22 cellular contexts compared by ENCODE assay signal in genomic region chr15:87849181-87849580, GRCh38.
"Had no signal": no experiment of that assay in that cellular context is flagged by ENCODE, and none has a peak within 500 bp of the region (broad histone marks: within the 10 kb centered on the region; RNA-seq: fewer than 3 reads in every experiment).

No MANE protein-coding gene starts in this region.

- H3K27ac ChIP-seq: colonic mucosa, esophagus muscularis mucosa, gastrocnemius medialis, lower lobe of right lung, ovary, psoas muscle, sigmoid colon, skin epidermis, spleen, transverse colon, upper lobe of right lung, uterus had no signal

- H3K4me1 ChIP-seq: colonic mucosa, esophagus muscularis mucosa, gastrocnemius medialis, lower lobe of right lung, psoas muscle, sigmoid colon, spleen, transverse colon, upper lobe of right lung, uterus had no signal

- H3K4me3 ChIP-seq: colonic mucosa, esophagus muscularis mucosa, gastrocnemius medialis, lower lobe of right lung, ovary, psoas muscle, sigmoid colon, skin epidermis, spleen, transverse colon, upper lobe of right lung, uterus had no signal

- DNase-seq: colonic mucosa; effector memory CD4-positive, alpha-beta T cell; foreskin fibroblast; gastrocnemius medialis; head of caudate nucleus; left ventricle myocardium superior; lower lobe of right lung; naive thymus-derived CD8-positive, alpha-beta T cell; nephron progenitor cell; occipital lobe; ovary; posterior cingulate gyrus; psoas muscle; right cardiac atrium; sigmoid colon; spleen; stimulated activated naive B cell treated with anti-CD40 and anti-IgM and Interleukin-4, amounts not matched to agents 10 μg/mL and 1 μg/mL and 100 μg/mL, for 72 hours; transverse colon; upper lobe of right lung; uterus had no signal

- H3K27me3 ChIP-seq: colonic mucosa, esophagus muscularis mucosa, gastrocnemius medialis, ovary, sigmoid colon, spleen, transverse colon, upper lobe of right lung, uterus had no signal

- ATAC-seq: gastrocnemius medialis; left ventricle myocardium superior; lower lobe of right lung; naive thymus-derived CD8-positive, alpha-beta T cell; psoas muscle; right cardiac atrium; stimulated activated naive B cell treated with anti-CD40 and anti-IgM and Interleukin-4, amounts not matched to agents 10 μg/mL and 1 μg/mL and 100 μg/mL, for 72 hours; upper lobe of right lung had no signal

- H3K36me3 ChIP-seq: colonic mucosa, esophagus muscularis mucosa, gastrocnemius medialis, lower lobe of right lung, ovary, sigmoid colon, spleen, transverse colon, upper lobe of right lung, uterus had no signal

- H3K9me3 ChIP-seq: colonic mucosa, esophagus muscularis mucosa, gastrocnemius medialis, lower lobe of right lung, ovary, psoas muscle, sigmoid colon, spleen, transverse colon, upper lobe of right lung, uterus had no signal
